Comparison of ENCODE assay signal across 8 cellular contexts in genomic region chr7:158809596-158809995, GRCh38. TPM values are rescaled to one million over a fixed set of nuclear protein-coding genes. Genes with fewer than 3 reads are reported as not detected.
DNase-seq lines count a peak whose midpoint lies in the region; ATAC-seq lines count a peak whose summit lies in the region.

No MANE protein-coding gene starts in this region.

- H3K4me3 ChIP-seq in naive thymus-derived CD4-positive, alpha-beta T cell (ENCODE audit: low read length), result no peak overlapping the region

- H3K9me3 Mint-ChIP-seq in naive thymus-derived CD4-positive, alpha-beta T cell, result peaks cover 0 to 13% (median 0%) of the 10 kb centered on the region in 11 donors

- H3K4me1 Mint-ChIP-seq in naive thymus-derived CD4-positive, alpha-beta T cell, result peaks cover 52 to 99% (median 79%) of the 10 kb centered on the region in 7 donors

- H3K27me3 Mint-ChIP-seq in naive thymus-derived CD4-positive, alpha-beta T cell, result no peaks in the 10 kb centered on the region

- CTCF ChIA-PET in naive thymus-derived CD4-positive, alpha-beta T cell (lab: Charles Lee), result interaction anchor here (0.8 to 1.2 kb wide), 2 partner anchors 11 to 16 kb away, joined by 3 to 5 read pairs; no protein-coding TSS in a partner anchor

- peaks cover 0 to 22% (median 3%) of the 10 kb centered on the region in 3 experiments for H3K36me3 ChIP-seq in naive thymus-derived CD4-positive, alpha-beta T cell (ENCODE audit: control insufficient read depth in 2 of 3, insufficient read depth in 3 of 3, low read length in 3 of 3)

- H3K9me3 ChIP-seq in naive thymus-derived CD4-positive, alpha-beta T cell (ENCODE audit: control insufficient read depth in 2 of 3, low read length in 3 of 3), result no peaks in the 10 kb centered on the region

- intact Hi-C loops in naive thymus-derived CD4-positive, alpha-beta T cell (cut with micrococcal nuclease), result loop anchor here in 1 of 2 donors (1.0 kb wide), 1 partner anchor 12 kb away; no protein-coding TSS in a partner anchor
- intact Hi-C loops in sciatic nerve (cut with DNase I), result no loop called here

- H3K4me3 Mint-ChIP-seq in naive thymus-derived CD4-positive, alpha-beta T cell, result peak overlapping the region in 9 of 10 donors; percentile 51 to 87 (median 68)

- ATAC-seq in GM19023 (IDR thresholded peaks at IDR 0.05; ENCODE audit: unreplicated experiment) (peak; percentile 92), HG02642 (IDR thresholded peaks at IDR 0.05; ENCODE audit: poor library complexity, unreplicated experiment) (peak; percentile 88), sciatic nerve (no peak)
- peak; percentile 45 for ATAC-seq in naive thymus-derived CD4-positive, alpha-beta T cell

- POLR2A ChIA-PET in naive thymus-derived CD4-positive, alpha-beta T cell (lab: Charles Lee), result interaction anchor here (1.2 to 4.7 kb wide), 5 partner anchors 10 to 51 kb away, joined by 3 to 67 read pairs (median 15); partner anchors contain the start of gene ESYT2

- H3K36me3 Mint-ChIP-seq in naive thymus-derived CD4-positive, alpha-beta T cell, result peaks cover 8 to 49% (median 43%) of the 10 kb centered on the region in 5 donors

- H3K4me1 ChIP-seq in naive thymus-derived CD4-positive, alpha-beta T cell (ENCODE audit: control insufficient read depth in 2 of 2, insufficient read depth in 2 of 2, low read length in 2 of 2), result peaks cover 25 to 49% of the 10 kb centered on the region in 2 donors

- DNase-seq in NOMO-1 (lab: John Stamatoyannopoulos, UW; ENCODE audit: unreplicated experiment in 2 of 2), result peak; percentile 30 to 70
- no peak for DNase-seq in naive thymus-derived CD4-positive, alpha-beta T cell
- no peak for DNase-seq in sciatic nerve (ENCODE audit: low spot score)
- no peak for DNase-seq in DMS153 treated with DMSO at 0.1 percent for 48 hours (lab: John Stamatoyannopoulos, UW; ENCODE audit: unreplicated experiment)
- no peak for DNase-seq in NCI-H82 treated with DMSO at 0.1 percent for 48 hours (lab: John Stamatoyannopoulos, UW; ENCODE audit: unreplicated experiment)
- DNase-seq in NCI-H2081 (lab: John Stamatoyannopoulos, UW), result no peak

- H3K27ac Mint-ChIP-seq in naive thymus-derived CD4-positive, alpha-beta T cell, result peak overlapping the region; percentile 84 to 99 (median 96)

- H3K27me3 ChIP-seq in naive thymus-derived CD4-positive, alpha-beta T cell (ENCODE audit: control insufficient read depth in 2 of 2, insufficient read depth in 2 of 2, low read length in 2 of 2), result no peaks in the 10 kb centered on the region

- peak overlapping the region; percentile 8 for H3K27ac ChIP-seq in naive thymus-derived CD4-positive, alpha-beta T cell (ENCODE audit: low read depth, low read length)

RNA-seq across cellular contexts. Expression of gene ESYT2, which starts 19.7 kb away (rescaled TPM):
- total RNA-seq in naive thymus-derived CD4-positive, alpha-beta T cell, result 100 to 1,000 TPM; 103 to 129 (median 113) TPM
- 10 to 100 TPM; 46.3 to 87.2 TPM for polyA plus RNA-seq in naive thymus-derived CD4-positive, alpha-beta T cell
- total RNA-seq in sciatic nerve, result 103 TPM

RNA-seq across cellular contexts. Expression of gene DYNC2I1, which starts 46.8 kb away (rescaled TPM):
- 10 to 100 TPM; 10.5 to 27.9 (median 15.4) TPM for total RNA-seq in naive thymus-derived CD4-positive, alpha-beta T cell
- 10 to 100 TPM; 16.8 to 22.1 TPM for polyA plus RNA-seq in naive thymus-derived CD4-positive, alpha-beta T cell
- 29.6 TPM for total RNA-seq in sciatic nerve

Comparison
In these comparisons a context has a peak if more than half of its experiments do, and no peak if none do; other contexts are left out.
1. DNase-seq: peak in NOMO-1 (2 of 2); none in naive thymus-derived CD4-positive, alpha-beta T cell (0 of 9), sciatic nerve (single experiment), DMS153 treated with DMSO at 0.1 percent for 48 hours (single experiment), NCI-H82 treated with DMSO at 0.1 percent for 48 hours (single experiment) and NCI-H2081 (0 of 2).